22 cellular contexts compared by ENCODE assay signal in genomic region chr4:124085561-124086180, GRCh38.
DNase-seq lines count a peak whose midpoint lies in the region; ATAC-seq, FAIRE-seq and TF ChIP-seq lines count a peak whose summit lies in the region.
"Had no signal": no experiment of that assay in that cellular context is flagged by ENCODE, and none has a peak within 500 bp of the region (broad histone marks: within the 10 kb centered on the region; RNA-seq: fewer than 3 reads in every experiment).

No MANE protein-coding gene starts in this region.

- no peak for ATAC-seq in stimulated activated effector memory CD8-positive, alpha-beta T cell treated with anti-CD3 and anti-CD28 coated beads, Interleukin-12 subunit alpha, Interleukin-12 subunit beta, amount 100 ng/mL, for 72 hours
- ATAC-seq in GM21526 (IDR thresholded peaks at IDR 0.05; ENCODE audit: low FRiP score, unreplicated experiment) = no peak
- ATAC-seq: PC-3 had no signal

- no peaks in the 10 kb centered on the region for H3K4me1 ChIP-seq in astrocyte (ENCODE audit: insufficient read depth, low read length)
- H3K4me1 ChIP-seq: BLaER1 treated with 17β-estradiol and CSF1 and Interleukin-3, amounts not matched to agents 10 nM and 100 nM had no signal

- FAIRE-seq in astrocyte (lab: Jason Lieb, UNC) = no peak
- FAIRE-seq: A204.1, GM12892, H1 had no signal

- H3K9me3 Mint-ChIP-seq in astrocyte (ENCODE audit: unreplicated experiment) = peaks cover 4% of the 10 kb centered on the region
- H3K9me3 Mint-ChIP-seq in stimulated activated effector memory CD8-positive, alpha-beta T cell treated with anti-CD3 and anti-CD28 coated beads, Interleukin-12 subunit alpha, Interleukin-12 subunit beta, amount 100 ng/mL, for 72 hours = peaks cover 3% of the 10 kb centered on the region

- no peaks in the 10 kb centered on the region for H3K4me1 Mint-ChIP-seq in astrocyte (ENCODE audit: low read depth, unreplicated experiment)
- no peaks in the 10 kb centered on the region for H3K4me1 Mint-ChIP-seq in stimulated activated effector memory CD8-positive, alpha-beta T cell treated with anti-CD3 and anti-CD28 coated beads, Interleukin-12 subunit alpha, Interleukin-12 subunit beta, amount 100 ng/mL, for 72 hours
- H3K4me1 Mint-ChIP-seq: CD8-positive, alpha-beta memory T cell had no signal

- no peaks in the 10 kb centered on the region for H3K79me2 ChIP-seq in astrocyte (ENCODE audit: insufficient read depth, low read length)

- H3K9ac ChIP-seq in astrocyte (ENCODE audit: low read length) = no peak overlapping the region
- H3K9ac ChIP-seq: BLaER1 treated with 17β-estradiol and CSF1 and Interleukin-3, amounts not matched to agents 10 nM and 100 nM had no signal

- no peak overlapping the region for H3K27ac Mint-ChIP-seq in astrocyte (ENCODE audit: unreplicated experiment)
- H3K27ac Mint-ChIP-seq in stimulated activated effector memory CD8-positive, alpha-beta T cell treated with anti-CD3 and anti-CD28 coated beads, Interleukin-12 subunit alpha, Interleukin-12 subunit beta, amount 100 ng/mL, for 72 hours = no peak overlapping the region
- H3K27ac Mint-ChIP-seq: CD8-positive, alpha-beta memory T cell had no signal

- no peaks in the 10 kb centered on the region for H3K9me3 ChIP-seq in astrocyte (ENCODE audit: insufficient read depth, low read depth, low read length)

- no peak overlapping the region for H3K27ac ChIP-seq in astrocyte (ENCODE audit: low read depth, low read length)
- H3K27ac ChIP-seq: BLaER1 treated with 17β-estradiol and CSF1 and Interleukin-3, amounts not matched to agents 10 nM and 100 nM; RWPE1 had no signal

- no peaks in the 10 kb centered on the region for H4K20me1 ChIP-seq in astrocyte (ENCODE audit: insufficient read depth, low read length)
- H4K20me1 ChIP-seq: BLaER1 treated with 17β-estradiol and CSF1 and Interleukin-3, amounts not matched to agents 10 nM and 100 nM had no signal

- H3K27me3 Mint-ChIP-seq in astrocyte (ENCODE audit: low read depth, unreplicated experiment) = no peaks in the 10 kb centered on the region

- intact Hi-C loops in posterior vena cava (cut with DNase I) = no loop called here

- H3K36me3 ChIP-seq in astrocyte (ENCODE audit: insufficient read depth, low read length) = no peaks in the 10 kb centered on the region
- H3K36me3 ChIP-seq: BLaER1 treated with 17β-estradiol and CSF1 and Interleukin-3, amounts not matched to agents 10 nM and 100 nM; MG63 had no signal

- no peak for TF ChIP-seq CTCF in astrocyte (IDR thresholded peaks at IDR 0.05; ENCODE audit: insufficient read depth, low read depth, low read length)
- TF ChIP-seq CTCF in fibroblast of the aortic adventitia (IDR thresholded peaks at IDR 0.05; ENCODE audit: insufficient read depth, low read length) = no peak

- peak; percentile 4 for DNase-seq in A172 (ENCODE audit: low spot score)
- DNase-seq in NCI-H226 = peak; percentile 63
- DNase-seq in astrocyte (ENCODE audit: low read depth) = peak; percentile 94
- DNase-seq in fibroblast of the aortic adventitia (ENCODE audit: low read depth) = peak; percentile 55
- no peak for DNase-seq in stimulated activated effector memory CD8-positive, alpha-beta T cell treated with anti-CD3 and anti-CD28 coated beads, Interleukin-12 subunit alpha, Interleukin-12 subunit beta, amount 100 ng/mL, for 72 hours (ENCODE audit: low spot score in 2 of 2)
- no peak for DNase-seq in NCI-H446 treated with DMSO at 0.1 percent for 48 hours (lab: John Stamatoyannopoulos, UW)
- no peak for DNase-seq in posterior vena cava (ENCODE audit: low spot score)
- DNase-seq: CD8-positive, alpha-beta memory T cell; GF-D8; Karpas-422; MG63; NCI-H1092 treated with DMSO at 0.1 percent for 48 hours; NCI-H1694 treated with DMSO at 0.1 percent for 48 hours; NCI-H345; NCI-H748 treated with DMSO at 0.1 percent for 48 hours; PC-3 had no signal

- H3K36me3 Mint-ChIP-seq in astrocyte (ENCODE audit: low read depth, unreplicated experiment) = no peaks in the 10 kb centered on the region
- H3K36me3 Mint-ChIP-seq in stimulated activated effector memory CD8-positive, alpha-beta T cell treated with anti-CD3 and anti-CD28 coated beads, Interleukin-12 subunit alpha, Interleukin-12 subunit beta, amount 100 ng/mL, for 72 hours = no peaks in the 10 kb centered on the region
- H3K36me3 Mint-ChIP-seq: CD8-positive, alpha-beta memory T cell had no signal

- H2AFZ ChIP-seq in astrocyte (ENCODE audit: low read depth, low read length) = no peak overlapping the region

- H3K4me2 ChIP-seq in astrocyte (ENCODE audit: low read length) = no peak overlapping the region
- H3K4me2 ChIP-seq: BLaER1 treated with 17β-estradiol and CSF1 and Interleukin-3, amounts not matched to agents 10 nM and 100 nM had no signal

- H3K4me3 ChIP-seq in astrocyte (ENCODE audit: insufficient read depth, low read depth, low read length) (no peak overlapping the region), fibroblast of the aortic adventitia (ENCODE audit: low read depth, low read length) (no peak overlapping the region)
- H3K4me3 ChIP-seq: BLaER1 treated with 17β-estradiol and CSF1 and Interleukin-3, amounts not matched to agents 10 nM and 100 nM; MG63 had no signal

- H3K27me3 ChIP-seq in astrocyte (ENCODE audit: insufficient read depth, low read length) = no peaks in the 10 kb centered on the region
- H3K27me3 ChIP-seq: BLaER1 treated with 17β-estradiol and CSF1 and Interleukin-3, amounts not matched to agents 10 nM and 100 nM; MG63 had no signal

- no peak overlapping the region for H3K4me3 Mint-ChIP-seq in astrocyte (ENCODE audit: unreplicated experiment)
- H3K4me3 Mint-ChIP-seq in stimulated activated effector memory CD8-positive, alpha-beta T cell treated with anti-CD3 and anti-CD28 coated beads, Interleukin-12 subunit alpha, Interleukin-12 subunit beta, amount 100 ng/mL, for 72 hours = no peak overlapping the region
- H3K4me3 Mint-ChIP-seq: CD8-positive, alpha-beta memory T cell had no signal

Comparison
In these comparisons a context has a peak if more than half of its experiments do, and no peak if none do; other contexts are left out.
1. DNase-seq: peak in A172 (single experiment), NCI-H226 (single experiment), astrocyte (single experiment) and fibroblast of the aortic adventitia (single experiment); none in stimulated activated effector memory CD8-positive, alpha-beta T cell treated with anti-CD3 and anti-CD28 coated beads, Interleukin-12 subunit alpha, Interleukin-12 subunit beta, amount 100 ng/mL, for 72 hours (0 of 2), NCI-H446 treated with DMSO at 0.1 percent for 48 hours (single experiment) and posterior vena cava (single experiment).